In the genomic region with DNA sequence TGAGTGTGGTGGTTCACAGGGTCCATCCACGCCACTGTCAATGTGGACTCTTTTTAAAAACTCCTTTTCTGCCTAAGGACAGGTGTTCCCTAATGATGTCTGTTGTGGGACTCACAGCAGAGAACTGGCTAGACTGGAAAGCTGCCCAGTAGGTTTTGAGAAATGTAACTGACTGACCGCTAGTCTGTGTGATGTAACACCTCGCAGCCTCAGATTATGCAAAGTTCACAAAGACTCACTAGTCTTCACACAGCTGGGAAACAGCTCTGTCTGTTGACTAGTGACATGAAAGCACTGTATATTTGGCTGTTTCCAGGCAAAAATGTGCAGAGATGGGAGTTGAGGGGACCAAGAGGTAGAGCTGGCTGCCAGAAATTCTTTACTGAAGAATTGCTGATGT, we compare ENCODE assay signal across 15 cellular contexts. TPM values are rescaled to one million over a fixed set of nuclear protein-coding genes. Genes with fewer than 3 reads are reported as not detected.
DNase-seq lines count a peak whose midpoint lies in the region; ATAC-seq, FAIRE-seq and TF ChIP-seq lines count a peak whose summit lies in the region.
"Had no signal": no experiment of that assay in that cellular context is flagged by ENCODE, and none has a peak within 500 bp of the region (broad histone marks: within the 10 kb centered on the region; RNA-seq: fewer than 3 reads in every experiment).

No MANE protein-coding gene starts in this region.

- H3K4me2 ChIP-seq in GM23248 (ENCODE audit: unreplicated experiment) = peak overlapping the region; percentile 66

- H3K27ac ChIP-seq in GM23248 (peak overlapping the region; percentile 80), ascending aorta (peak overlapping the region; percentile 4 to 31), heart left ventricle (peak overlapping the region in 11 of 12 donors; percentile 1 to 94 (median 46)), spleen (no peak overlapping the region), kidney (ENCODE audit: low read depth in 2 of 2, low read length in 2 of 2) (no peak overlapping the region)
- H3K27ac ChIP-seq: epithelial cell of prostate had no signal

- H3K4me3 ChIP-seq in GM23248 = no peak overlapping the region
- H3K4me3 ChIP-seq in ascending aorta = peak overlapping the region in 1 of 2 donors; percentile 7
- no peak overlapping the region for H3K4me3 ChIP-seq in heart left ventricle
- H3K4me3 ChIP-seq in spleen = no peak overlapping the region
- H3K4me3 ChIP-seq in kidney (ENCODE audit: low read length in 2 of 2) = no peak overlapping the region
- H3K4me3 ChIP-seq: tibial nerve had no signal

- intact Hi-C loops in ascending aorta (cut with DNase I) (no loop called here), heart left ventricle (cut with DNase I) (no loop called here), spleen (cut with DNase I; ENCODE audit: low total_unique reads) (no loop called here), kidney (cut with DNase I) (no loop called here)

- peaks cover 35% of the 10 kb centered on the region for H3F3A ChIP-seq in GM23248 (ENCODE audit: insufficient read depth)

- no peaks in the 10 kb centered on the region for H4K20me1 ChIP-seq in GM23248 (ENCODE audit: insufficient read depth)

- H2AFZ ChIP-seq in GM23248 = no peak overlapping the region

- no peak for TF ChIP-seq POLR2A in heart left ventricle (IDR thresholded peaks at IDR 0.05)
- no peak for TF ChIP-seq POLR2A in spleen (IDR thresholded peaks at IDR 0.05)

- in situ Hi-C loops in GM23248 (cut with MboI) = loop anchor here (10.0 kb wide), 2 partner anchors 230 to 510 kb away; no protein-coding TSS in a partner anchor

- no peak for FAIRE-seq in kidney (lab: Jason Lieb, UNC)
- FAIRE-seq: RCC 7860 had no signal

- H3K36me3 ChIP-seq in GM23248 (ENCODE audit: low read depth) (no peaks in the 10 kb centered on the region), ascending aorta (no peaks in the 10 kb centered on the region), heart left ventricle (no peaks in the 10 kb centered on the region), spleen (no peaks in the 10 kb centered on the region), kidney (ENCODE audit: control insufficient read depth in 1 of 2, insufficient read depth in 2 of 2, low read length in 2 of 2) (no peaks in the 10 kb centered on the region)
- H3K36me3 ChIP-seq: tibial nerve had no signal

- DNase-seq in GM23248 (peak; percentile 94), ascending aorta (ENCODE audit: low spot score in 2 of 2) (peak in 1 of 2 donors; percentile 77), heart left ventricle (peak in 4 of 5 donors; percentile 41 to 50 (median 44)), renal cortical epithelial cell (ENCODE audit: low read depth) (peak; percentile 57), spleen (no peak), kidney (no peak)
- DNase-seq: activated CD4-positive, CD25-positive, alpha-beta regulatory T cell treated with anti-CD3 and anti-CD28 coated beads, Interleukin-2, amount 50 U/mL, for 72 hours; activated naive CD4-positive, alpha-beta T cell treated with Interleukin-2 at 50 U/mL for 16 hours; CD4-positive, CD25-positive, alpha-beta regulatory T cell; NCI-H146 had no signal

- peaks cover 98% of the 10 kb centered on the region for H3K79me2 ChIP-seq in GM23248 (ENCODE audit: insufficient read depth)

- H3K27me3 ChIP-seq in GM23248 (replicated peaks; ENCODE audit: insufficient read depth) (no peaks in the 10 kb centered on the region), ascending aorta (no peaks in the 10 kb centered on the region), heart left ventricle (no peaks in the 10 kb centered on the region), spleen (replicated peaks in 1 of 7) (no peaks in the 10 kb centered on the region)
- H3K27me3 ChIP-seq: tibial nerve had no signal

- H3K9ac ChIP-seq in GM23248 = peak overlapping the region; percentile 56
- no peak overlapping the region for H3K9ac ChIP-seq in kidney (ENCODE audit: low read length in 2 of 2)

- H3K9me3 ChIP-seq in GM23248 (ENCODE audit: low read depth) (no peaks in the 10 kb centered on the region), ascending aorta (no peaks in the 10 kb centered on the region), heart left ventricle (no peaks in the 10 kb centered on the region), spleen (no peaks in the 10 kb centered on the region), kidney (ENCODE audit: control insufficient read depth in 1 of 2, low read length in 2 of 2) (no peaks in the 10 kb centered on the region)
- H3K9me3 ChIP-seq: tibial nerve had no signal

- ATAC-seq in heart left ventricle (peak; percentile 68 to 86 (median 80)), GM18873 (IDR thresholded peaks at IDR 0.05; ENCODE audit: low FRiP score, unreplicated experiment) (no peak), GM21515 (IDR thresholded peaks at IDR 0.05; ENCODE audit: unreplicated experiment) (no peak)

- no peaks in the 10 kb centered on the region for H3K9me2 ChIP-seq in GM23248 (ENCODE audit: insufficient read depth)

- peaks cover 52% of the 10 kb centered on the region for H3K4me1 ChIP-seq in GM23248 (ENCODE audit: insufficient read depth)
- peaks cover 3 to 42% of the 10 kb centered on the region in 2 donors for H3K4me1 ChIP-seq in ascending aorta
- H3K4me1 ChIP-seq in heart left ventricle = peaks cover 0 to 74% (median 30%) of the 10 kb centered on the region in 12 donors
- no peaks in the 10 kb centered on the region for H3K4me1 ChIP-seq in spleen
- peaks cover 5 to 6% of the 10 kb centered on the region in 2 donors for H3K4me1 ChIP-seq in kidney (ENCODE audit: control insufficient read depth in 1 of 2, insufficient read depth in 1 of 2, low read depth in 1 of 2, low read length in 2 of 2)

- peak in 1 of 3 experiments; percentile 13 for TF ChIP-seq CTCF in ascending aorta (IDR thresholded peaks at IDR 0.05)
- peak in 1 of 12 donors; percentile 18 for TF ChIP-seq CTCF in heart left ventricle (IDR thresholded peaks at IDR 0.05)
- no peak for TF ChIP-seq CTCF in spleen (IDR thresholded peaks at IDR 0.05 in 8 of 11, conservative IDR thresholded peaks at IDR 0.05 in 3 of 11)
- TF ChIP-seq CTCF in kidney (IDR thresholded peaks at IDR 0.05; ENCODE audit: borderline replicate concordance, extremely low read depth, insufficient read depth) = no peak

- 34 to 36% methylated on average over 3 of the region's 3 CpGs for WGBS in GM23248 (ENCODE audit: low coverage in 1 of 2, low lambda C conversion rate in 2 of 2, missing lambda C conversion rate in 2 of 2), 2 experiments
- WGBS in heart left ventricle, 4 donors = 26 to 56% (median 51%) methylated on average over 3 of the region's 3 CpGs
- 65 to 86% (median 81%) methylated on average over 2 to 3 of the region's 3 CpGs for WGBS in spleen, 5 donors

RNA-seq across cellular contexts. Expression of gene PDZRN3, which starts 10.4 kb away (rescaled TPM):
- total RNA-seq in GM23248 (2014; rRNA removed; shearing (Covaris generic)) = 32.1 and 35.6 TPM in 2 replicates
- polyA plus RNA-seq in GM23248 (2016; fragmentation: Nextera tagmentation; extraction: Ambion mirVana) = 22.3 TPM in 2 replicates
- 71.9 TPM for total RNA-seq in ascending aorta
- total RNA-seq in heart left ventricle = 100 to 1,000 TPM in 4 of 9 donors, 10 to 100 TPM in 5; 48.9 to 163 (median 83.1) TPM
- 10 to 100 TPM; 30.2 to 49.2 TPM for polyA plus RNA-seq in heart left ventricle
- total RNA-seq in renal cortical epithelial cell = 0.17 and 0.30 TPM in 2 replicates
- 1 to 10 TPM; 2.0 to 5.5 (median 4.2) TPM for total RNA-seq in spleen
- 1 to 10 TPM; 1.5 to 1.9 (median 1.7) TPM for polyA plus RNA-seq in spleen
- total RNA-seq in kidney = 13.2 TPM
- polyA plus RNA-seq in kidney (ENCODE audit: insufficient read depth, low read depth, low replicate concordance) = 9.5 TPM
- total RNA-seq: CD4-positive, CD25-positive, alpha-beta regulatory T cell had no signal
- polyA plus RNA-seq: CD4-positive, CD25-positive, alpha-beta regulatory T cell had no signal

Comparison
In these comparisons a context has a peak if more than half of its experiments do, and no peak if none do; other contexts are left out.
1. DNase-seq: peak in GM23248 (single experiment), heart left ventricle (4 of 5) and renal cortical epithelial cell (single experiment); none in spleen (single experiment) and kidney (single experiment).
2. H3K27ac ChIP-seq: peak in GM23248 (single experiment), ascending aorta (2 of 2) and heart left ventricle (11 of 12); none in spleen (0 of 8) and kidney (0 of 2).
3. ATAC-seq: peak in heart left ventricle (4 of 4); none in GM18873 (single experiment) and GM21515 (single experiment).